Comparison of ENCODE assay signal across 9 cellular contexts in the genomic region with DNA sequence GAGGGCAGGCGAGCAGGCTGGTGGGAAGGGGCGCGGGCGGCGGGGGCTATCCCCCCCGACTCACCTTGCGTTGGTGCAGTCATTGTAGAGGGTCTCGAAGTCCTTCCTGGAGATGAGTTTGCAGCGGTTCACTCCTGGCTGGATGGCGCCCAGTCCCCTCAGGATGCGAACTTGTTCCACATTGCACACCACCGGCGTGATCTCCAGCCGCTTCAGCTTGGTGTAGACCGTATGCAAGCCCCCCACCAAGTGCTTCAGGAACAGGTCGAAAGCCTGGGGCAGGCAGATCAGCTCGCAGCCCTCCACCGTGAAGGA. TPM values are rescaled to one million over a fixed set of nuclear protein-coding genes. Genes with fewer than 3 reads are reported as not detected.
A peak's percentile ranks its signal among the peaks of the same experiment; 100 is the strongest.
DNase-seq lines count a peak whose midpoint lies in the region; ATAC-seq, FAIRE-seq and TF ChIP-seq lines count a peak whose summit lies in the region.
"Had no signal": no experiment of that assay in that cellular context is flagged by ENCODE, and none has a peak within 500 bp of the region (broad histone marks: within the 10 kb centered on the region; RNA-seq: fewer than 3 reads in every experiment).

No MANE protein-coding gene starts in this region.

- TF ChIP-seq POLR2A in GM12891 (IDR thresholded peaks at IDR 0.05; ENCODE audit: low read depth, low read length) = no peak

- H3K4me1 ChIP-seq in BE2C (peaks cover 9% of the 10 kb centered on the region), left lung (peaks cover 0 to 30% of the 10 kb centered on the region in 2 donors)

- H3K4me3 ChIP-seq in BE2C (ENCODE audit: low read depth, low read length) (peak overlapping the region; percentile 96), astrocyte of the spinal cord (ENCODE audit: low read depth, low read length) (peak overlapping the region; percentile 43), left lung (peak overlapping the region; percentile 56 to 91)

- in situ Hi-C loops in astrocyte of the spinal cord (cut with HindIII; ENCODE audit: low sequenced_read_pairs) = no loop called here

- no peak overlapping the region for H3K27ac Mint-ChIP-seq in type B pancreatic cell

- H3K27ac ChIP-seq in left lung = peak overlapping the region; percentile 77 to 86

- peak overlapping the region; percentile 97 for H3K4me3 Mint-ChIP-seq in type B pancreatic cell

- no peak for TF ChIP-seq CTCF in BE2C (IDR thresholded peaks at IDR 0.05; ENCODE audit: low read depth, low read length)
- no peak for TF ChIP-seq CTCF in astrocyte of the spinal cord (IDR thresholded peaks at IDR 0.05; ENCODE audit: low read depth, low read length)
- no peak for TF ChIP-seq CTCF in left lung (IDR thresholded peaks at IDR 0.05)
- TF ChIP-seq CTCF in type B pancreatic cell (conservative IDR thresholded peaks at IDR 0.05) = no peak

- peaks cover 41% of the 10 kb centered on the region for H3K27me3 Mint-ChIP-seq in type B pancreatic cell

- no peak for FAIRE-seq in GM12891 (lab: Jason Lieb, UNC)

- DNase-seq in BE2C (peak; percentile 56), astrocyte of the spinal cord (ENCODE audit: low read depth, low spot score) (peak; percentile 12), left lung (no peak), type B pancreatic cell (ENCODE audit: extremely low spot score, unreplicated experiment) (no peak), OCI-M2 (lab: John Stamatoyannopoulos, UW; ENCODE audit: unreplicated experiment) (no peak), GM12891 (ENCODE audit: insufficient read length, low spot score) (no peak), activated gamma-delta T cell (lab: John Stamatoyannopoulos, UW) (no peak)

- peaks cover 5% of the 10 kb centered on the region for H3K36me3 Mint-ChIP-seq in type B pancreatic cell

- no peaks in the 10 kb centered on the region for H3K9me3 ChIP-seq in BE2C
- no peaks in the 10 kb centered on the region for H3K9me3 ChIP-seq in left lung

- ATAC-seq in HG02938 (IDR thresholded peaks at IDR 0.05; ENCODE audit: unreplicated experiment) (peak; percentile 14), left lung (no peak)
- ATAC-seq: HCT116 had no signal

- H3K9me3 Mint-ChIP-seq in type B pancreatic cell = no peaks in the 10 kb centered on the region

- H3K27me3 ChIP-seq in BE2C (no peaks in the 10 kb centered on the region), left lung (peaks cover 9 to 41% of the 10 kb centered on the region in 2 donors)

- intact Hi-C loops in left lung (cut with DNase I) = no loop called here

- H3K36me3 ChIP-seq in BE2C = no peaks in the 10 kb centered on the region
- no peaks in the 10 kb centered on the region for H3K36me3 ChIP-seq in left lung

- peaks cover 21% of the 10 kb centered on the region for H3K4me1 Mint-ChIP-seq in type B pancreatic cell (ENCODE audit: unreplicated experiment)

TF ChIP-seq in GM12891, 5 proteins besides CTCF, POLR2A, EP300 and RAD21:
- TF ChIP-seq PAX5 (IDR thresholded peaks at IDR 0.05; ENCODE audit: insufficient read depth, low read length, severe bottlenecking) (no peak), POU2F2 (IDR thresholded peaks at IDR 0.05; ENCODE audit: low read depth, low read length) (no peak), TAF1 (IDR thresholded peaks at IDR 0.05; ENCODE audit: low read depth, low read length) (no peak), POLR2AphosphoS5 (IDR thresholded peaks at IDR 0.05; ENCODE audit: low read depth, low read length) (no peak), SPI1 (IDR thresholded peaks at IDR 0.05; ENCODE audit: low read depth, low read length) (no peak)

RNA-seq across cellular contexts. Expression of a gene that starts 1.2 kb away (rescaled TPM):
- 9.6 TPM for polyA plus RNA-seq in BE2C (2012; ENCODE audit: insufficient read depth, insufficient read length, low read depth)
- 1 to 10 TPM; 4.6 to 8.1 TPM for total RNA-seq in left lung
- total RNA-seq in type B pancreatic cell (ENCODE audit: low replicate concordance) = 21.2 and 39.5 TPM in 2 replicates
- not detected for polyA plus RNA-seq in GM12891 (2012; ENCODE audit: low read depth, missing spikeins)

Comparison
In these comparisons a context has a peak if more than half of its experiments do, and no peak if none do; other contexts are left out.
1. DNase-seq: peak in BE2C (single experiment) and astrocyte of the spinal cord (single experiment); none in left lung (0 of 2), type B pancreatic cell (single experiment), OCI-M2 (single experiment), GM12891 (single experiment) and activated gamma-delta T cell (single experiment).
2. H3K4me3 ChIP-seq: peak in every context shown above with its lines; median percentile 96 in BE2C; 74 in left lung; 43 in astrocyte of the spinal cord.